32 cellular contexts compared by ENCODE assay signal in the genomic region with DNA sequence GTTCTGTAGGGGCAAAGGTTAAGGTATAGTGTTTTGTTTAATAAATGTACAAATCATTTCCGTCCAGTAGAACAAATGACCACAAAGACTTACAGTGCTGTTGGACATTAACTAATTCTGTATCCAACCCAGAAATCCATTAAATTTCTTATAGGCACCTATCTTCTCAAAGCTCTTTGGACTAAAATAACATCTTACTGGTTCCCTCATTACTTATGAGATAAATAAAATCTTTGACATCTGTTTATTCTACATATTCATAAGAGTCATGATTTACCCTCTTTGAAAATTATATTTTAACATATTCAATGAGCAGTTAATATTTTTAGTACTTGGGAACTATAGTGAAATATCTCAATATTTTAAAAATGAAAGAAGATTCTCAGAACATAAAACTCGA.
"Had no signal": no experiment of that assay in that cellular context is flagged by ENCODE, and none has a peak within 500 bp of the region (broad histone marks: within the 10 kb centered on the region; RNA-seq: fewer than 3 reads in every experiment).

No MANE protein-coding gene starts in this region.

- H3K27ac ChIP-seq: VCaP, WERI-Rb-1 had no signal

- H3K36me3 ChIP-seq: WERI-Rb-1 had no signal

- DNase-seq: activated B cell treated with CpG ODN at 0.5 μM for 24 hours; activated CD4-positive, alpha-beta memory T cell treated with anti-CD3 and anti-CD28 coated beads for 36 hours; activated CD4-positive, alpha-beta memory T cell treated with anti-CD3 and anti-CD28 coated beads, Interleukin-2, amount 10 ng/mL, durations not matched to agents 7 days and 5 days; activated CD4-positive, alpha-beta T cell treated with anti-CD3 and anti-CD28 coated beads for 1 hour; activated CD4-positive, alpha-beta T cell treated with anti-CD3 and anti-CD28 coated beads for 36 hours; activated CD4-positive, alpha-beta T cell treated with anti-CD3 and anti-CD28 coated beads for 4 hours; activated CD4-positive, alpha-beta T cell treated with anti-CD3 and anti-CD28 coated beads for 48 hours; activated CD4-positive, alpha-beta T cell treated with anti-CD3 and anti-CD28 coated beads, Interleukin-2, amount 10 ng/mL, durations not matched to agents 24 days and 14 days; activated CD4-positive, alpha-beta T cell treated with anti-CD3 and anti-CD28 coated beads, Interleukin-2, amount 10 ng/mL, durations not matched to agents 7 days and 5 days; activated CD4-positive, alpha-beta T cell treated with anti-CD3 and anti-CD28 coated beads, Interleukin-2, amount 50 U/mL, for 1 hour; activated CD4-positive, alpha-beta T cell treated with anti-CD3 and anti-CD28 coated beads, Interleukin-2, amount 50 U/mL, for 4 hours; activated CD4-positive, alpha-beta T cell treated with anti-CD3 and anti-CD28 coated beads, Interleukin-2, amount 50 U/mL, for 48 hours; activated CD4-positive, CD25-positive, alpha-beta regulatory T cell; activated CD4-positive, CD25-positive, alpha-beta regulatory T cell treated with anti-CD3 and anti-CD28 coated beads, Interleukin-2, amount 50 U/mL, for 72 hours; activated CD8-positive, alpha-beta memory T cell treated with anti-CD3 and anti-CD28 coated beads for 24 hours; activated CD8-positive, alpha-beta memory T cell treated with anti-CD3 and anti-CD28 coated beads, Interleukin-2, amount 10 ng/mL, durations not matched to agents 7 days and 5 days; activated CD8-positive, alpha-beta memory T cell treated with anti-CD3 and anti-CD28 coated beads, Interleukin-2, amount 50 U/mL, for 4 hours; activated CD8-positive, alpha-beta memory T cell treated with anti-CD3 and anti-CD28 coated beads, Interleukin-2, amount 50 U/mL, for 48 hours; activated CD8-positive, alpha-beta T cell treated with anti-CD3 and anti-CD28 coated beads for 36 hours; activated CD8-positive, alpha-beta T cell treated with anti-CD3 and anti-CD28 coated beads, Interleukin-2, amount 10 ng/mL, durations not matched to agents 7 days and 5 days; activated T-cell treated with anti-CD3 and anti-CD28 coated beads for 4 hours; T-cell; T-helper 1 cell; T-helper 17 cell; T-helper 2 cell; T-helper 9 cell; T1000; WERI-Rb-1 had no signal

- FAIRE-seq: TTC549 had no signal

- ATAC-seq: activated CD4-positive, alpha-beta T cell treated with anti-CD3 and anti-CD28 coated beads for 36 hours; activated CD4-positive, CD25-positive, alpha-beta regulatory T cell treated with anti-CD3 and anti-CD28 coated beads, Interleukin-2, amount 50 U/mL, for 24 hours; activated CD8-positive, alpha-beta memory T cell treated with anti-CD3 and anti-CD28 coated beads, Interleukin-2, amount 10 ng/mL, durations not matched to agents 7 days and 5 days; activated CD8-positive, alpha-beta T cell treated with anti-CD3 and anti-CD28 coated beads for 36 hours; activated CD8-positive, alpha-beta T cell treated with anti-CD3 and anti-CD28 coated beads, Interleukin-2, amount 10 ng/mL, durations not matched to agents 7 days and 5 days; T-cell; T-helper 17 cell; WTC11 had no signal
